17 cellular contexts compared by ENCODE assay signal in genomic region chr2:51628953-51629352, GRCh38.
A peak's percentile ranks its signal among the peaks of the same experiment; 100 is the strongest.
DNase-seq lines count a peak whose midpoint lies in the region; ATAC-seq, FAIRE-seq and TF ChIP-seq lines count a peak whose summit lies in the region.
"Had no signal": no experiment of that assay in that cellular context is flagged by ENCODE, and none has a peak within 500 bp of the region (broad histone marks: within the 10 kb centered on the region; RNA-seq: fewer than 3 reads in every experiment).

No MANE protein-coding gene starts in this region.

- ATAC-seq in A549 = no peak
- ATAC-seq in GM21360 (IDR thresholded peaks at IDR 0.05; ENCODE audit: unreplicated experiment) = no peak
- ATAC-seq: CD8-positive, alpha-beta T cell had no signal

- H3K36me3 ChIP-seq in osteoblast (ENCODE audit: insufficient read depth, low read length) = no peaks in the 10 kb centered on the region
- no peaks in the 10 kb centered on the region for H3K36me3 ChIP-seq in kidney (ENCODE audit: control insufficient read depth in 1 of 2, insufficient read depth in 2 of 2, low read length in 2 of 2)
- H3K36me3 ChIP-seq: BLaER1 treated with 17β-estradiol and CSF1 and Interleukin-3, amounts not matched to agents 10 nM and 100 nM had no signal

- H3K4me1 ChIP-seq in A549 (no peaks in the 10 kb centered on the region), osteoblast (ENCODE audit: insufficient read depth, low read length) (no peaks in the 10 kb centered on the region), kidney (ENCODE audit: control insufficient read depth in 1 of 2, insufficient read depth in 1 of 2, low read depth in 1 of 2, low read length in 2 of 2) (no peaks in the 10 kb centered on the region)
- H3K4me1 ChIP-seq: BLaER1 treated with 17β-estradiol and CSF1 and Interleukin-3, amounts not matched to agents 10 nM and 100 nM had no signal

- H2AFZ ChIP-seq in osteoblast (ENCODE audit: low read length) = peak overlapping the region; percentile 25

- H3K9me3 ChIP-seq in A549 = peaks cover 23% of the 10 kb centered on the region
- no peaks in the 10 kb centered on the region for H3K9me3 ChIP-seq in osteoblast (ENCODE audit: low read depth, low read length)
- no peaks in the 10 kb centered on the region for H3K9me3 ChIP-seq in kidney (ENCODE audit: control insufficient read depth in 1 of 2, low read length in 2 of 2)
- H3K9me3 ChIP-seq: BLaER1 treated with 17β-estradiol and CSF1 and Interleukin-3, amounts not matched to agents 10 nM and 100 nM had no signal

- H3K4me3 ChIP-seq in A549 (no peak overlapping the region), choroid plexus epithelial cell (ENCODE audit: low read depth, low read length) (no peak overlapping the region), osteoblast (ENCODE audit: insufficient read depth, low read length) (no peak overlapping the region), kidney (ENCODE audit: low read length in 2 of 2) (no peak overlapping the region)
- H3K4me3 ChIP-seq: BLaER1 treated with 17β-estradiol and CSF1 and Interleukin-3, amounts not matched to agents 10 nM and 100 nM had no signal

- H3K9ac ChIP-seq in kidney (ENCODE audit: low read length in 2 of 2) = no peak overlapping the region
- H3K9ac ChIP-seq: BLaER1 treated with 17β-estradiol and CSF1 and Interleukin-3, amounts not matched to agents 10 nM and 100 nM had no signal

- WGBS in A549 (ENCODE audit: missing lambda C conversion rate) = 5% methylated on average over 3 of the region's 3 CpGs

- FAIRE-seq in A549 (lab: Jason Lieb, UNC) = no peak
- FAIRE-seq in kidney (lab: Jason Lieb, UNC) = no peak
- FAIRE-seq: H1, HTR-8/SVneo had no signal

- TF ChIP-seq POLR2A in A549 (IDR thresholded peaks at IDR 0.05; ENCODE audit: low read length) = no peak

- H3K27ac ChIP-seq in A549 (no peak overlapping the region), osteoblast (ENCODE audit: low read depth, low read length) (no peak overlapping the region), kidney (ENCODE audit: low read depth in 2 of 2, low read length in 2 of 2) (no peak overlapping the region)

- TF ChIP-seq CTCF in A549 (IDR thresholded peaks at IDR 0.05) (no peak), choroid plexus epithelial cell (conservative IDR thresholded peaks at IDR 0.05; ENCODE audit: low read depth, low read length) (no peak), osteoblast (IDR thresholded peaks at IDR 0.05; ENCODE audit: extremely low read depth, low read depth, low read length) (no peak), kidney (IDR thresholded peaks at IDR 0.05; ENCODE audit: borderline replicate concordance, extremely low read depth, insufficient read depth) (no peak)

- CTCF ChIA-PET in A549 (lab: Yijun Ruan, JAX) = no interaction called here

- POLR2A ChIA-PET in A549 (lab: Yijun Ruan, JAX) = no interaction called here

- intact Hi-C loops in kidney (cut with DNase I) = no loop called here

- H4K20me1 ChIP-seq in osteoblast (ENCODE audit: insufficient read depth, low read length) = no peaks in the 10 kb centered on the region
- H4K20me1 ChIP-seq: BLaER1 treated with 17β-estradiol and CSF1 and Interleukin-3, amounts not matched to agents 10 nM and 100 nM had no signal

- no peak for TF ChIP-seq EP300 in A549 (IDR thresholded peaks at IDR 0.05)

- no peak for TF ChIP-seq RAD21 in A549 (conservative IDR thresholded peaks at IDR 0.05 in 1 of 2, IDR thresholded peaks at IDR 0.05 in 1 of 2)

- H3K79me2 ChIP-seq in osteoblast (ENCODE audit: insufficient read depth, low read length) = no peaks in the 10 kb centered on the region

- DNase-seq in A549 (ENCODE audit: low read depth in 1 of 2, low spot score in 1 of 2) = no peak
- DNase-seq in NAMALWA (ENCODE audit: low spot score) = peak; percentile 26
- peak; percentile 18 for DNase-seq in choroid plexus epithelial cell (ENCODE audit: low read depth)
- DNase-seq in osteoblast (ENCODE audit: insufficient read length, low spot score, missing footprints) = no peak
- no peak for DNase-seq in T-helper 9 cell
- DNase-seq in kidney = no peak
- DNase-seq in NCI-H510A (lab: John Stamatoyannopoulos, UW) = no peak
- DNase-seq: 8988T; Calu3; CD8-positive, alpha-beta T cell; DMS79 treated with DMSO at 0.1 percent for 48 hours; GF-D8; H9 had no signal

- H3K4me2 ChIP-seq in A549 (no peak overlapping the region), osteoblast (ENCODE audit: insufficient read depth, low read length) (no peak overlapping the region)
- H3K4me2 ChIP-seq: BLaER1 treated with 17β-estradiol and CSF1 and Interleukin-3, amounts not matched to agents 10 nM and 100 nM had no signal

- H3K27me3 ChIP-seq in osteoblast (ENCODE audit: insufficient read depth, low read length) = no peaks in the 10 kb centered on the region
- H3K27me3 ChIP-seq: BLaER1 treated with 17β-estradiol and CSF1 and Interleukin-3, amounts not matched to agents 10 nM and 100 nM had no signal

TF ChIP-seq in A549, 52 proteins besides CTCF, POLR2A, EP300 and RAD21:
- TF ChIP-seq GATA3 (IDR thresholded peaks at IDR 0.05; ENCODE audit: borderline replicate concordance) (no peak), JUNB (IDR thresholded peaks at IDR 0.05) (no peak), CBX2 (IDR thresholded peaks at IDR 0.05; ENCODE audit: borderline replicate concordance, low read depth) (no peak), MAFK (IDR thresholded peaks at IDR 0.05; ENCODE audit: partially characterized antibody) (peak; percentile 30), FOXS1 (CRISPR knock-in tag; IDR thresholded peaks at IDR 0.05) (no peak)
- TF ChIP-seq, protein P1, sequence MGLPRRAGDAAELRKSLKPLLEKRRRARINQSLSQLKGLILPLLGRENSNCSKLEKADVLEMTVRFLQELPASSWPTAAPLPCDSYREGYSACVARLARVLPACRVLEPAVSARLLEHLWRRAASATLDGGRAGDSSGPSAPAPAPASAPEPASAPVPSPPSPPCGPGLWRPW (IDR thresholded peaks at IDR 0.05) = no peak

Comparison
In these comparisons a context has a peak if more than half of its experiments do, and no peak if none do; other contexts are left out.
1. DNase-seq: peak in NAMALWA (single experiment) and choroid plexus epithelial cell (single experiment); none in A549 (0 of 2), osteoblast (single experiment), T-helper 9 cell (single experiment), kidney (single experiment) and NCI-H510A (single experiment).